In the genomic region with DNA sequence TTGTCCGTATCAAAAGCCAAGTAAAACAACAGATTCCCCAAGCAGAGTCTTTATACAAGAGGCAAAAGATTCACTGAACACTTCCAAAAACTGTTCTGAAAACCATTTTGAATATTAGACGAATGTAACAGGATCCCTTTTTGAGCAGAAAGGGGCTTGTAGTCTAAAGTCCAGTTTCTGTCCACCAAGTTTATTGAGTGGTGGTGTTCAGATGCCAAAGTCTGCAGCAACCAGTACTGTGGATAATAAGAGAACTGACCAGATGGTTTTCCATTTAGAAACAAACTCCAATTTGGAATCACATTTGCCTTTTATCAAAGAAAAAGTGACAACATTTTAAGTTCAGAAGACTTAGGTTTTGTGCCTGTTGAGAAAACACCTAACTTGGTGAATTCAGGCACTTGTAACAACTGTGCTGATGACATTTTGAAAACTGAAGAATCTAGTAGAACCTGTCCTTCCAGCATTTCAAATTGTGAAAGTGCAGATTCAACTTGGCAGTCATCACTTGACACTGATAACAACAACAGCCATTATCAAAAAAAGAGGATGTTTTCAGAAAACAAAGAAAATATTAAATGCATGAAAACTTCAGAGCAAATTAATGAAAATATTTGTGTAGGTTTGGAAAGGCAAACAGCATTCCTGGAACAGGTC, we compare ENCODE assay signal across 23 cellular contexts.
DNase-seq lines count a peak whose midpoint lies in the region; ATAC-seq, FAIRE-seq and TF ChIP-seq lines count a peak whose summit lies in the region.
"Had no signal": no experiment of that assay in that cellular context is flagged by ENCODE, and none has a peak within 500 bp of the region (broad histone marks: within the 10 kb centered on the region; RNA-seq: fewer than 3 reads in every experiment).

No MANE protein-coding gene starts in this region.

- DNase-seq in GM18507 (ENCODE audit: extremely low spot score, insufficient read length, low read depth), result no peak
- peak; percentile 75 for DNase-seq in epithelial cell of esophagus (ENCODE audit: low read depth)
- no peak for DNase-seq in pancreas
- no peak for DNase-seq in NCI-H2107 (lab: John Stamatoyannopoulos, UW)
- DNase-seq in SK-N-SH, result no peak
- DNase-seq: ACHN; activated CD4-positive, alpha-beta T cell treated with anti-CD3 and anti-CD28 coated beads for 36 hours; activated naive CD8-positive, alpha-beta T cell treated with anti-CD3 and anti-CD28 coated beads, Interleukin-2, amount 10 ng/mL, durations not matched to agents 7 days and 5 days; activated T-cell treated with anti-CD3 and anti-CD28 coated beads for 4 hours; BE2C; CD8-positive, alpha-beta memory T cell; DMS153; effector memory CD4-positive, alpha-beta T cell; H9; heart left ventricle; Kasumi-1; NCI-H774; RPMI8226 had no signal

- ATAC-seq in pancreas (peak in 3 of 4 donors; percentile 49 to 68 (median 52)), HG03460 (IDR thresholded peaks at IDR 0.05; ENCODE audit: unreplicated experiment) (no peak)
- ATAC-seq: activated CD4-positive, alpha-beta T cell treated with anti-CD3 and anti-CD28 coated beads for 36 hours; heart left ventricle had no signal

- 33 to 48% methylated on average over 2 of the region's 2 CpGs for WGBS in pancreas, 2 donors
- 42% methylated on average over 2 of the region's 2 CpGs for WGBS in SK-N-SH (ENCODE audit: low lambda C conversion rate)

- POLR2A ChIA-PET in SK-N-SH (lab: Yijun Ruan, JAX), result no interaction called here

- H3K27me3 ChIP-seq in pancreas, result no peaks in the 10 kb centered on the region
- H3K27me3 ChIP-seq in SK-N-SH (ENCODE audit: insufficient read depth), result no peaks in the 10 kb centered on the region
- H3K27me3 ChIP-seq: ascending aorta, heart left ventricle had no signal

- H3K4me2 ChIP-seq in SK-N-SH, result no peak overlapping the region

- TF ChIP-seq RAD21 in SK-N-SH (IDR thresholded peaks at IDR 0.05; ENCODE audit: low read length), result no peak

- H3K4me1 ChIP-seq in pancreas (peaks cover 0 to 9% (median 0%) of the 10 kb centered on the region in 3 donors), SK-N-SH (ENCODE audit: control insufficient read depth in 1 of 2, insufficient read depth in 2 of 2, low read depth in 1 of 2, low read length in 1 of 2) (no peaks in the 10 kb centered on the region)
- H3K4me1 ChIP-seq: BE2C had no signal

- no peak for TF ChIP-seq EP300 in SK-N-SH (IDR thresholded peaks at IDR 0.05; ENCODE audit: borderline replicate concordance in 1 of 2, low read depth in 1 of 2, low read length in 1 of 2)

- H2AFZ ChIP-seq in SK-N-SH (ENCODE audit: low read depth), result no peak overlapping the region

- intact Hi-C loops in pancreas (cut with DNase I), result no loop called here

- H3K79me2 ChIP-seq in SK-N-SH (ENCODE audit: insufficient read depth), result no peaks in the 10 kb centered on the region

- H3F3A ChIP-seq in SK-N-SH (replicated peaks; ENCODE audit: insufficient read depth), result no peaks in the 10 kb centered on the region

- no peaks in the 10 kb centered on the region for H3K36me3 ChIP-seq in pancreas
- no peaks in the 10 kb centered on the region for H3K36me3 ChIP-seq in SK-N-SH (replicated peaks in 1 of 2; ENCODE audit: control insufficient read depth in 1 of 2, insufficient read depth in 2 of 2, low read length in 1 of 2)
- H3K36me3 ChIP-seq: ascending aorta, BE2C, heart left ventricle had no signal

- H3K9me3 ChIP-seq in pancreas (no peaks in the 10 kb centered on the region), SK-N-SH (no peaks in the 10 kb centered on the region)
- H3K9me3 ChIP-seq: ascending aorta, BE2C, heart left ventricle had no signal

- H3K27ac ChIP-seq in 22Rv1 (peak overlapping the region; percentile 29; the same call in 1 of the 2 replicates), pancreas (no peak overlapping the region), SK-N-SH (ENCODE audit: low read depth in 2 of 2, low read length in 1 of 2) (no peak overlapping the region)
- H3K27ac ChIP-seq: ascending aorta, coronary artery, heart left ventricle, SK-N-MC had no signal

- no peaks in the 10 kb centered on the region for H3K9me2 ChIP-seq in SK-N-SH

- TF ChIP-seq CTCF in 22Rv1 (IDR thresholded peaks at IDR 0.05) (no peak), epithelial cell of esophagus (IDR thresholded peaks at IDR 0.05; ENCODE audit: insufficient read depth, low read depth, low read length, missing control alignments) (no peak), pancreas (IDR thresholded peaks at IDR 0.05) (no peak), SK-N-SH (IDR thresholded peaks at IDR 0.05) (no peak)

- no peaks in the 10 kb centered on the region for H4K20me1 ChIP-seq in SK-N-SH (ENCODE audit: insufficient read depth)

- H3K4me3 ChIP-seq in epithelial cell of esophagus (ENCODE audit: low read length) (no peak overlapping the region), pancreas (no peak overlapping the region), SK-N-SH (ENCODE audit: low read depth in 2 of 2, low read length in 1 of 2) (no peak overlapping the region)
- H3K4me3 ChIP-seq: ascending aorta, coronary artery, heart left ventricle, SK-N-MC had no signal

- FAIRE-seq in GM18507 (lab: Jason Lieb, UNC) (peak; percentile 15), pancreas (lab: Jason Lieb, UNC) (no peak)

- H3K9ac ChIP-seq in SK-N-SH, result no peak overlapping the region

- CTCF ChIA-PET in SK-N-SH (lab: Yijun Ruan, JAX), result no interaction called here

TF ChIP-seq in SK-N-SH, 30 proteins besides CTCF, POLR2A, EP300 and RAD21:
- TF ChIP-seq MXI1 (IDR thresholded peaks at IDR 0.05; ENCODE audit: low read depth, low read length) (no peak), NRF1 (IDR thresholded peaks at IDR 0.05; ENCODE audit: low read depth, low read length) (no peak), TAF1 (IDR thresholded peaks at IDR 0.05; ENCODE audit: borderline replicate concordance, low read depth, low read length) (no peak), TEAD4 (IDR thresholded peaks at IDR 0.05; ENCODE audit: borderline replicate concordance, insufficient read depth) (no peak)
- TF ChIP-seq, protein P1, sequence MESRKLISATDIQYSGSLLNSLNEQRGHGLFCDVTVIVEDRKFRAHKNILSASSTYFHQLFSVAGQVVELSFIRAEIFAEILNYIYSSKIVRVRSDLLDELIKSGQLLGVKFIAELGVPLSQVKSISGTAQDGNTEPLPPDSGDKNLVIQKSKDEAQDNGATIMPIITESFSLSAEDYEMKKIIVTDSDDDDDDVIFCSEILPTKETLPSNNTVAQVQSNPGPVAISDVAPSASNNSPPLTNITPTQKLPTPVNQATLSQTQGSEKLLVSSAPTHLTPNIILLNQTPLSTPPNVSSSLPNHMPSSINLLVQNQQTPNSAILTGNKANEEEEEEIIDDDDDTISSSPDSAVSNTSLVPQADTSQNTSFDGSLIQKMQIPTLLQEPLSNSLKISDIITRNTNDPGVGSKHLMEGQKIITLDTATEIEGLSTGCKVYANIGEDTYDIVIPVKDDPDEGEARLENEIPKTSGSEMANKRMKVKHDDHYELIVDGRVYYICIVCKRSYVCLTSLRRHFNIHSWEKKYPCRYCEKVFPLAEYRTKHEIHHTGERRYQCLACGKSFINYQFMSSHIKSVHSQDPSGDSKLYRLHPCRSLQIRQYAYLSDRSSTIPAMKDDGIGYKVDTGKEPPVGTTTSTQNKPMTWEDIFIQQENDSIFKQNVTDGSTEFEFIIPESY (IDR thresholded peaks at IDR 0.05; ENCODE audit: borderline replicate concordance, low read depth), result no peak
- TF ChIP-seq, protein P2, sequence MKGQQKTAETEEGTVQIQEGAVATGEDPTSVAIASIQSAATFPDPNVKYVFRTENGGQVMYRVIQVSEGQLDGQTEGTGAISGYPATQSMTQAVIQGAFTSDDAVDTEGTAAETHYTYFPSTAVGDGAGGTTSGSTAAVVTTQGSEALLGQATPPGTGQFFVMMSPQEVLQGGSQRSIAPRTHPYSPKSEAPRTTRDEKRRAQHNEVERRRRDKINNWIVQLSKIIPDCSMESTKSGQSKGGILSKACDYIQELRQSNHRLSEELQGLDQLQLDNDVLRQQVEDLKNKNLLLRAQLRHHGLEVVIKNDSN (IDR thresholded peaks at IDR 0.05; ENCODE audit: borderline replicate concordance, low read depth), result no peak
